Comparison of ENCODE assay signal across 8 cellular contexts in genomic region chr2:163155279-163155883, GRCh38.
DNase-seq lines count a peak whose midpoint lies in the region; ATAC-seq and TF ChIP-seq lines count a peak whose summit lies in the region.

No MANE protein-coding gene starts in this region.

- in situ Hi-C loops in astrocyte of the cerebellum (cut with HindIII; ENCODE audit: low sequenced_read_pairs) = loop anchor here (25.0 kb wide), 1 partner anchor 1332 kb away; no protein-coding TSS in a partner anchor

- no peaks in the 10 kb centered on the region for H3K36me3 ChIP-seq in vagina

- peak; percentile 43 for TF ChIP-seq CTCF in astrocyte of the cerebellum (IDR thresholded peaks at IDR 0.05; ENCODE audit: low read depth, low read length, missing control alignments)
- peak in 1 of 3 experiments; percentile 46 for TF ChIP-seq CTCF in vagina (IDR thresholded peaks at IDR 0.05)

- H3K4me1 ChIP-seq in vagina = no peaks in the 10 kb centered on the region

- H3K4me3 ChIP-seq in astrocyte of the cerebellum (ENCODE audit: low read depth, low read length) (no peak overlapping the region), vagina (no peak overlapping the region)

- no peak overlapping the region for H3K27ac ChIP-seq in vagina

- H3K9me3 ChIP-seq in vagina = no peaks in the 10 kb centered on the region

- peak; percentile 90 for ATAC-seq in GM18502 (IDR thresholded peaks at IDR 0.05; ENCODE audit: poor library complexity, unreplicated experiment)
- peak; percentile 93 for ATAC-seq in HG02885 (IDR thresholded peaks at IDR 0.05; ENCODE audit: poor library complexity, unreplicated experiment)
- ATAC-seq in left lobe of liver = peak; percentile 85
- ATAC-seq in left cardiac atrium = no peak

- no peak for TF ChIP-seq POLR2A in vagina (IDR thresholded peaks at IDR 0.05)

- no peaks in the 10 kb centered on the region for H3K27me3 ChIP-seq in vagina

- DNase-seq in AG08395 (ENCODE audit: low spot score) (peak; percentile 24), NCI-H1694 treated with DMSO at 0.1 percent for 48 hours (lab: John Stamatoyannopoulos, UW) (peak; percentile 55), astrocyte of the cerebellum (ENCODE audit: low read depth) (peak; percentile 24), left lobe of liver (ENCODE audit: low spot score) (no peak), vagina (ENCODE audit: extremely low spot score in 2 of 2) (no peak), left cardiac atrium (no peak)

- intact Hi-C loops in vagina (cut with DNase I) = no loop called here
- intact Hi-C loops in left cardiac atrium (cut with DNase I) = no loop called here

Comparison
In these comparisons a context has a peak if more than half of its experiments do, and no peak if none do; other contexts are left out.
1. DNase-seq: peak in AG08395 (single experiment), NCI-H1694 treated with DMSO at 0.1 percent for 48 hours (single experiment) and astrocyte of the cerebellum (single experiment); none in left lobe of liver (single experiment), vagina (0 of 2) and left cardiac atrium (single experiment).
2. ATAC-seq: peak in GM18502 (single experiment), HG02885 (single experiment) and left lobe of liver (single experiment); none in left cardiac atrium (0 of 2).